In the genomic region with DNA sequence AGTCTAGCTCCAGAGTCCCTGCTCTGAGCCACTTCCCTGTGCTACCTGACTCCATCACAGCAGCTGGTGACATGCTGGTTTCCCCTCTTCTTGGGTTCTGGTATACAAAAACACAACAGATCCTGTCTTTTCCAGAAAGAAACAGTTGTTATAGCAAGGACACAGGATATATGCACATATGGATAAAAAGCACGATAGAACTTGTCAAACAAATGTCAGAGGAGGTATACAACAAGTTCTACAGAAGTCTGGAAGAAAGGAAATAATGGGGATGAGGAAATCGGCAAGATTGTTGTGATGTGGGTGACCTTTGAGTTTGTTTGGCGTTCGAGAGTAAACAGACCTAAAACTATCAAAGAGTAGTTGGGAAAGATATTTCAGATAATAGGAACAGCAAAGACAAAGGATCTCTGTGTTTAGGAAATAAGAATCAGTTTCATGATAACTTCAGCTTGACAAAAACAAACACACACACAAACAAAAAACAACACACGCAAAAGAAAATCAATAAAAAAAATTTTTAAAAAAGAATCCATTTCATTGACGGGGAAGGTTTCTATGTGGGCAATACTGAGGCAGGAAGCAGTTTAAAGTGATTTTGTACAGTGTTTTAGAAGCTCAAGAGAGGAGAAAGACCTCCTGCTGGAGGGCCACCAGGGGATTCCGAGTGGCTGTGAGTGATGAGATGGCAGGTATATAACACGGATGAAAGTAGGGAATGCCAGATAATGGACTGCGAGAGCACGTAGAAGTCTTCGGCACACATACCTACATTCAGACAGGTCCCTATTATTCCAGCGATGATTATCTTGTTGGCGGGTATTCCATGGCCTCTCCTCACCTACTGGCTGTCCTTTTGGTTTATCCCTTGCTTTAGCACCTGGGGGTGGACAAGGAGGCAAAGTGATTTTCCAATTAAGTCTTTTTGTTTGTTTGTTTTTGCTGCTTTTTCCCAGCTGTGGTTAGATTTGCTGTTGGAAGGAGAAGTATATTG, we compare ENCODE assay signal across 15 cellular contexts.
"Had no signal": no experiment of that assay in that cellular context is flagged by ENCODE, and none has a peak within 500 bp of the region (broad histone marks: within the 10 kb centered on the region; RNA-seq: fewer than 3 reads in every experiment).

No MANE protein-coding gene starts in this region.

- H3K27me3 ChIP-seq: dorsolateral prefrontal cortex, esophagus muscularis mucosa, stomach, thyroid gland, vagina had no signal

- DNase-seq: activated CD4-positive, alpha-beta T cell treated with anti-CD3 and anti-CD28 coated beads for 4 hours; activated CD8-positive, alpha-beta memory T cell treated with anti-CD3 and anti-CD28 coated beads, Interleukin-2, amount 50 U/mL, for 4 hours; activated CD8-positive, alpha-beta T cell treated with anti-CD3 and anti-CD28 coated beads for 36 hours; activated gamma-delta T cell treated with Interleukin-2 at 50 U/mL for 16 hours; activated naive CD8-positive, alpha-beta T cell treated with anti-CD3 and anti-CD28 coated beads for 36 hours; activated T-cell treated with anti-CD3 and anti-CD28 coated beads, Interleukin-2, amount 50 U/mL, for 72 hours; dorsolateral prefrontal cortex; islet precursor cell; left ventricle myocardium inferior; mesendoderm; stomach; thyroid gland; WERI-Rb-1 had no signal

- H3K9me3 ChIP-seq: esophagus muscularis mucosa, left ventricle myocardium inferior, stomach, thyroid gland, vagina had no signal

- H3K4me1 ChIP-seq: esophagus muscularis mucosa, left ventricle myocardium inferior, thyroid gland, vagina had no signal

- H3K36me3 ChIP-seq: esophagus muscularis mucosa, left ventricle myocardium inferior, stomach, thyroid gland, vagina, WERI-Rb-1 had no signal

- H3K4me3 ChIP-seq: esophagus muscularis mucosa, left ventricle myocardium inferior, stomach, thyroid gland, vagina had no signal

- ATAC-seq: activated CD8-positive, alpha-beta T cell treated with anti-CD3 and anti-CD28 coated beads for 36 hours; activated T-cell treated with anti-CD3 and anti-CD28 coated beads, Interleukin-2, amount 50 U/mL, for 72 hours had no signal

- H3K27ac ChIP-seq: esophagus muscularis mucosa, left ventricle myocardium inferior, stomach, thyroid gland, vagina, WERI-Rb-1 had no signal
